ENCODE assay signal across 8 cellular contexts in genomic region chr5:70925211-70925562, GRCh38. TPM values are rescaled to one million over a fixed set of nuclear protein-coding genes. Genes with fewer than 3 reads are reported as not detected.
DNase-seq lines count a peak whose midpoint lies in the region; ATAC-seq and TF ChIP-seq lines count a peak whose summit lies in the region.
"Not testable (repeated sequence)": the region's sequence is repeated elsewhere in the genome, so short reads cannot be mapped to it uniquely, and the experiment has no call there.

No MANE protein-coding gene starts in this region.

- not testable (repeated sequence) for H3K27me3 ChIP-seq in CD4-positive, alpha-beta T cell (ENCODE audit: control insufficient read depth, insufficient read depth, low read length)

- H3K27ac Mint-ChIP-seq in CD4-positive, alpha-beta T cell; MCF 10A (ENCODE audit: low read depth, unreplicated experiment): not testable (repeated sequence)

- H3K9me3 Mint-ChIP-seq in CD4-positive, alpha-beta T cell; MCF 10A (ENCODE audit: unreplicated experiment): not testable (repeated sequence)

- CTCF ChIA-PET in CD4-positive, alpha-beta T cell (lab: Charles Lee); MCF 10A (lab: Yijun Ruan, JAX): not testable (repeated sequence)

- not testable (repeated sequence) for H3K4me1 Mint-ChIP-seq in CD4-positive, alpha-beta T cell (ENCODE audit: low read depth); MCF 10A (ENCODE audit: insufficient read depth, unreplicated experiment)

- ATAC-seq in CD4-positive, alpha-beta T cell (ENCODE audit: poor library complexity): peak; percentile 64
- ATAC-seq in GM19455 (IDR thresholded peaks at IDR 0.05; ENCODE audit: unreplicated experiment) (peak; percentile 42), HG02885 (IDR thresholded peaks at IDR 0.05; ENCODE audit: poor library complexity, unreplicated experiment) (peak; percentile 26), HG03378 (IDR thresholded peaks at IDR 0.05; ENCODE audit: unreplicated experiment) (peak; percentile 44), SK-N-SH treated with all-trans-retinoic acid at 6 μM for 48 hours (peak; percentile 71), left lobe of liver (peak; percentile 60), sciatic nerve (peak; percentile 31)

- H3K36me3 Mint-ChIP-seq in CD4-positive, alpha-beta T cell (ENCODE audit: low read depth); MCF 10A (ENCODE audit: insufficient read depth, unreplicated experiment): not testable (repeated sequence)

- not testable (repeated sequence) for DNase-seq in CD4-positive, alpha-beta T cell; MCF 10A (ENCODE audit: unreplicated experiment); left lobe of liver (ENCODE audit: low spot score); sciatic nerve (ENCODE audit: low spot score)

- intact Hi-C loops in CD4-positive, alpha-beta T cell (cut with DNase I, micrococcal nuclease); MCF 10A (cut with micrococcal nuclease); sciatic nerve (cut with DNase I): not testable (repeated sequence)

- not testable (repeated sequence) for H3K4me3 Mint-ChIP-seq in CD4-positive, alpha-beta T cell; MCF 10A (ENCODE audit: unreplicated experiment)

- BruUV-seq in MCF 10A (replicated peaks; lab: Mats Ljungman, UMichigan): TSS peak; percentile 74

- not testable (repeated sequence) for H3K9me3 ChIP-seq in CD4-positive, alpha-beta T cell (ENCODE audit: control insufficient read depth, low read length)

- POLR2A ChIA-PET in CD4-positive, alpha-beta T cell (lab: Charles Lee); MCF 10A (lab: Yijun Ruan, JAX): not testable (repeated sequence)

- not testable (repeated sequence) for TF ChIP-seq CTCF in CD4-positive, alpha-beta T cell (IDR thresholded peaks at IDR 0.05); MCF 10A (IDR thresholded peaks at IDR 0.05; ENCODE audit: unreplicated experiment)

- H3K27ac ChIP-seq in CD4-positive, alpha-beta T cell (ENCODE audit: low read depth, low read length): not testable (repeated sequence)

- H3K27me3 Mint-ChIP-seq in CD4-positive, alpha-beta T cell; MCF 10A (ENCODE audit: insufficient read depth, unreplicated experiment): not testable (repeated sequence)

RNA-seq across cellular contexts. Expression of gene SMN1, which starts 0.3 kb away (rescaled TPM):
- total RNA-seq in CD4-positive, alpha-beta T cell: 10 to 100 TPM; 67.8 to 76.1 TPM
- total RNA-seq in MCF 10A (2022) (55.5 and 55.8 TPM in 2 replicates), left lobe of liver (8.3 TPM), sciatic nerve (25.7 TPM)

RNA-seq across cellular contexts. Expression of gene SERF1A, which starts 24.7 kb away (rescaled TPM):
- total RNA-seq in CD4-positive, alpha-beta T cell: 10 to 100 TPM in 1 of 2 experiments, 1 to 10 TPM in 1; 6.8 to 10.6 TPM
- 0.93 and 1.9 TPM in 2 replicates for total RNA-seq in MCF 10A (2022)
- not detected for total RNA-seq in left lobe of liver
- total RNA-seq in sciatic nerve: 7.8 TPM
